ENCODE assay signal across 32 cellular contexts in genomic region chr19:34155686-34156085, GRCh38. TPM values are rescaled to one million over a fixed set of nuclear protein-coding genes. Genes with fewer than 3 reads are reported as not detected.
DNase-seq lines count a peak whose midpoint lies in the region; ATAC-seq, FAIRE-seq and TF ChIP-seq lines count a peak whose summit lies in the region.
"Had no signal": no experiment of that assay in that cellular context is flagged by ENCODE, and none has a peak within 500 bp of the region (broad histone marks: within the 10 kb centered on the region; RNA-seq: fewer than 3 reads in every experiment).

No MANE protein-coding gene starts in this region.

- H3K79me2 ChIP-seq in K562 (ENCODE audit: control insufficient read depth, insufficient read depth, low read length), result no peaks in the 10 kb centered on the region
- no peaks in the 10 kb centered on the region for H3K79me2 ChIP-seq in MM.1S (ENCODE audit: low read length)

- no peak for TF ChIP-seq RAD21 in K562 (CRISPR knock-in tag; conservative IDR thresholded peaks at IDR 0.05 in 1 of 2, IDR thresholded peaks at IDR 0.05 in 1 of 2)

- no TSS peak for BruUV-seq in K562 (replicated peaks; lab: Mats Ljungman, UMichigan)

- H3K9ac ChIP-seq in K562 (ENCODE audit: insufficient read depth in 1 of 2, low read depth in 2 of 2, low read length in 2 of 2), result no peak overlapping the region
- no peak overlapping the region for H3K9ac ChIP-seq in MM.1S (ENCODE audit: low read length)

- no peak for FAIRE-seq in K562 (lab: Jason Lieb, UNC)
- FAIRE-seq: GM18507, H54, HepG2, RCC 7860 had no signal

- H3K4me2 ChIP-seq in K562 (ENCODE audit: insufficient read depth, low read length) (no peak overlapping the region), MM.1S (ENCODE audit: low read depth, low read length) (no peak overlapping the region)

- whole genome bisulfite sequencing in K562 (ENCODE audit: insufficient coverage, low coverage, missing lambda C conversion rate), result 29% methylated on average over 5 of the region's 5 CpGs

- TF ChIP-seq EP300 in K562 (IDR thresholded peaks at IDR 0.05; ENCODE audit: low read length), result no peak

- intact Hi-C loops in K562 (cut with micrococcal nuclease), result no loop called here

- ATAC-seq in K562, result no peak
- ATAC-seq: activated CD4-positive, alpha-beta T cell treated with anti-CD3 and anti-CD28 coated beads for 36 hours; foreskin keratinocyte; heart left ventricle; HepG2; left cardiac atrium had no signal

- H2AFZ ChIP-seq in K562 (ENCODE audit: low read depth, low read length) (no peak overlapping the region), MM.1S (ENCODE audit: low read length) (no peak overlapping the region)

- POLR2A ChIA-PET in HEK293T (lab: Yijun Ruan, JAX), result interaction anchor here (1.7 kb wide), 1 partner anchor 16 kb away, joined by 5 read pairs; the partner anchor contains the start of gene LSM14A
- POLR2A ChIA-PET in K562 (lab: Yijun Ruan, JAX), result interaction anchor here (0.6 kb wide), 1 partner anchor 15 kb away, joined by 3 read pairs; no protein-coding TSS in a partner anchor

- no peaks in the 10 kb centered on the region for H3F3A ChIP-seq in MM.1S (ENCODE audit: insufficient read depth, low read length)

- no peaks in the 10 kb centered on the region for H3K36me3 ChIP-seq in K562 (ENCODE audit: control insufficient read depth, insufficient read depth, low read length)
- H3K36me3 ChIP-seq in MM.1S (replicated peaks; ENCODE audit: insufficient read depth, low read length), result no peaks in the 10 kb centered on the region
- H3K36me3 ChIP-seq: breast epithelium, colonic mucosa, heart left ventricle, suprapubic skin had no signal

- H3K9me1 ChIP-seq in K562 (ENCODE audit: control insufficient read depth, insufficient read depth, low read length), result no peaks in the 10 kb centered on the region

- H3K4me3 ChIP-seq in K562 (no peak overlapping the region), foreskin fibroblast (ENCODE audit: low read depth in 1 of 2, low read length in 2 of 2) (no peak overlapping the region), MM.1S (ENCODE audit: low read length) (no peak overlapping the region)
- H3K4me3 ChIP-seq: breast epithelium, colonic mucosa, heart left ventricle, suprapubic skin had no signal

- CTCF ChIA-PET in HEK293T (lab: Yijun Ruan, JAX), result no interaction called here
- CTCF ChIA-PET in K562 (lab: Yijun Ruan, JAX; ENCODE audit: low intra/inter-chr PET ratio), result no interaction called here

- no peak for TF ChIP-seq POLR2A in K562 (conservative IDR thresholded peaks at IDR 0.05)

- H4K20me1 ChIP-seq in K562 (replicated peaks; ENCODE audit: control insufficient read depth, insufficient read depth, low read length), result no peaks in the 10 kb centered on the region
- H4K20me1 ChIP-seq in MM.1S (ENCODE audit: insufficient read depth, low read length), result no peaks in the 10 kb centered on the region

- no peak overlapping the region for H3K27ac ChIP-seq in K562 (ENCODE audit: extremely low read depth, low read depth, low read length)
- H3K27ac ChIP-seq in MM.1S (ENCODE audit: low read length), result no peak overlapping the region
- H3K27ac ChIP-seq: 22Rv1, breast epithelium, colonic mucosa, epithelial cell of prostate, foreskin keratinocyte, heart left ventricle, HL-60, suprapubic skin had no signal

- H3K4me1 ChIP-seq in K562 (replicated peaks in 1 of 2; ENCODE audit: control insufficient read depth in 2 of 2, insufficient read depth in 2 of 2, low read length in 2 of 2) (no peaks in the 10 kb centered on the region; a peak in 1 of 5 replicates), MM.1S (ENCODE audit: low read length) (no peaks in the 10 kb centered on the region)
- H3K4me1 ChIP-seq: breast epithelium, colonic mucosa, foreskin keratinocyte, heart left ventricle, suprapubic skin had no signal

- TF ChIP-seq CTCF in K562 (IDR thresholded peaks at IDR 0.05 in 2 of 3, conservative IDR thresholded peaks at IDR 0.05 in 1 of 3; ENCODE audit: insufficient read depth in 2 of 3, low read depth in 1 of 3, low read length in 3 of 3) (no peak), foreskin fibroblast (IDR thresholded peaks at IDR 0.05; ENCODE audit: low read depth, low read length) (no peak), MM.1S (IDR thresholded peaks at IDR 0.05; ENCODE audit: low read length) (no peak)

- no peaks in the 10 kb centered on the region for H3K9me3 ChIP-seq in K562 (replicated peaks; ENCODE audit: control insufficient read depth, insufficient read depth, low read depth, low read length)
- no peaks in the 10 kb centered on the region for H3K9me3 ChIP-seq in MM.1S (replicated peaks; ENCODE audit: insufficient read depth, low read length)
- H3K9me3 ChIP-seq: breast epithelium, colonic mucosa, heart left ventricle, suprapubic skin had no signal

- in situ Hi-C loops in K562 (cut with MboI), result no loop called here

- H3K27me3 ChIP-seq in K562 (ENCODE audit: control insufficient read depth in 2 of 2, insufficient read depth in 2 of 2, low read length in 2 of 2) (0 out of 5 replicates have a peak, but pooled peaks cover 0 to 2% of the 10 kb centered on the region in 2 experiments), MM.1S (replicated peaks; ENCODE audit: insufficient read depth, low read length) (no peaks in the 10 kb centered on the region)
- H3K27me3 ChIP-seq: breast epithelium, colonic mucosa, foreskin keratinocyte, suprapubic skin had no signal

- DNase-seq in A172 (ENCODE audit: low spot score), result peak; percentile 20
- DNase-seq in HEK293T (ENCODE audit: extremely low spot score), result no peak
- DNase-seq in K562 (ENCODE audit: extremely low read depth in 1 of 4, low spot score in 3 of 4), result no peak
- peak; percentile 57 to 71 for DNase-seq in foreskin fibroblast
- DNase-seq in MM.1S, result no peak
- no peak for DNase-seq in 8988T
- no peak for DNase-seq in kidney glomerular epithelial cell (lab: John Stamatoyannopoulos, UW)
- DNase-seq in NCI-H526 (lab: John Stamatoyannopoulos, UW), result no peak
- DNase-seq: activated CD4-positive, alpha-beta T cell treated with anti-CD3 and anti-CD28 coated beads for 36 hours; activated T-cell treated with anti-CD3 and anti-CD28 coated beads for 4 hours; amygdala; CD4-positive, alpha-beta memory T cell; colonic mucosa; effector CD8-positive, alpha-beta T cell; heart left ventricle; left cardiac atrium; mammary epithelial cell; NCI-H1436 treated with DMSO at 0.1 percent for 48 hours; NCI-H446; NCI-H82; SIG-M5; stimulated activated naive CD4-positive, alpha-beta T cell had no signal

- H3K9me2 ChIP-seq in MM.1S (replicated peaks; ENCODE audit: insufficient read depth, low read length), result no peaks in the 10 kb centered on the region

TF ChIP-seq in HEK293T, 16 proteins besides CTCF, POLR2A, EP300 and RAD21:
- no peak for TF ChIP-seq FOXK2 (IDR thresholded peaks at IDR 0.05)
- TF ChIP-seq PKNOX1 (IDR thresholded peaks at IDR 0.05), result peak; percentile 39

TF ChIP-seq in K562, 482 proteins besides CTCF, POLR2A, EP300 and RAD21 (continues in another document):
- TF ChIP-seq PBX2 (CRISPR knock-in tag; IDR thresholded peaks at IDR 0.05; ENCODE audit: low read depth) (no peak), PBX2 (tag; conservative IDR thresholded peaks at IDR 0.05; ENCODE audit: low read depth) (peak; percentile 50; the same call in 1 of the 2 replicates), PKNOX1 (IDR thresholded peaks at IDR 0.05) (0 out of 2 replicates have a peak, but pooled peaks have one; percentile 17)

RNA-seq across cellular contexts. Expression of gene LSM14A, which starts 16.6 kb away (rescaled TPM):
- 48.1 and 52.7 TPM in 2 replicates for total RNA-seq in A172 (2014; rRNA removed; shearing (Covaris generic))
- total RNA-seq in K562 (2011; cell fraction: chromatin; rRNA removed; ENCODE audit: low replicate concordance), result 64.2 and 98.3 TPM in 2 replicates
- 52.0 and 54.5 TPM in 2 replicates for total RNA-seq in K562 (2011; cell fraction: nucleolus; rRNA removed)
- total RNA-seq in K562 (2011; cell fraction: nucleoplasm; rRNA removed), result 63.2 and 73.9 TPM in 2 replicates
- total RNA-seq in K562 (2014; rRNA removed) (95.1 and 111 TPM in 2 replicates), K562 (2014; rRNA removed; fragmentation: Illumina TruSeq; extraction: Trizol) (86.6 and 88.2 TPM in 2 replicates), K562 (2015; rRNA removed; fragmentation: Illumina TruSeq; extraction: Trizol) (90.7 and 93.9 TPM in 2 replicates), K562 (2021) (78.5 and 95.2 TPM in 2 replicates)
- polyA plus RNA-seq in K562 (2011; rRNA removed) (118 and 129 TPM in 2 replicates), K562 (2014; fragmentation: Illumina TruSeq; extraction: Trizol) (95.7 and 105 TPM in 2 replicates), K562 (2014; fragmentation: Nextera tagmentation; extraction: Ambion mirVana) (10 to 100 TPM; 19.5 to 25.7 TPM), K562 (2014; rRNA removed) (150 and 179 TPM in 2 replicates)
- polyA plus RNA-seq in K562 (2011; cell fraction: cytosol; rRNA removed), result 116 and 133 TPM in 2 replicates
- polyA plus RNA-seq in K562 (2011; cell fraction: nucleus; rRNA removed), result 41.7 and 49.3 TPM in 2 replicates
- 90.9 and 131 TPM in 2 replicates for polyA plus RNA-seq in K562 (2012)
- 160 and 181 TPM in 2 replicates for polyA minus RNA-seq in K562 (2011; rRNA and poly(A)+ RNA removed)
- 57.2 and 71.0 TPM in 2 replicates for polyA minus RNA-seq in K562 (2011; cell fraction: cytosol; rRNA and poly(A)+ RNA removed)
- 53.3 and 75.0 TPM in 2 replicates for polyA minus RNA-seq in K562 (2011; cell fraction: nucleus; rRNA and poly(A)+ RNA removed)

Comparison
In these comparisons a context has a peak if more than half of its experiments do, and no peak if none do; other contexts are left out.
1. DNase-seq: peak in A172 (single experiment) and foreskin fibroblast (2 of 2); none in HEK293T (single experiment), K562 (0 of 4), MM.1S (single experiment), 8988T (single experiment), kidney glomerular epithelial cell (single experiment) and NCI-H526 (0 of 2).